ENCODE assay signal across 1 cellular context in the genomic region with DNA sequence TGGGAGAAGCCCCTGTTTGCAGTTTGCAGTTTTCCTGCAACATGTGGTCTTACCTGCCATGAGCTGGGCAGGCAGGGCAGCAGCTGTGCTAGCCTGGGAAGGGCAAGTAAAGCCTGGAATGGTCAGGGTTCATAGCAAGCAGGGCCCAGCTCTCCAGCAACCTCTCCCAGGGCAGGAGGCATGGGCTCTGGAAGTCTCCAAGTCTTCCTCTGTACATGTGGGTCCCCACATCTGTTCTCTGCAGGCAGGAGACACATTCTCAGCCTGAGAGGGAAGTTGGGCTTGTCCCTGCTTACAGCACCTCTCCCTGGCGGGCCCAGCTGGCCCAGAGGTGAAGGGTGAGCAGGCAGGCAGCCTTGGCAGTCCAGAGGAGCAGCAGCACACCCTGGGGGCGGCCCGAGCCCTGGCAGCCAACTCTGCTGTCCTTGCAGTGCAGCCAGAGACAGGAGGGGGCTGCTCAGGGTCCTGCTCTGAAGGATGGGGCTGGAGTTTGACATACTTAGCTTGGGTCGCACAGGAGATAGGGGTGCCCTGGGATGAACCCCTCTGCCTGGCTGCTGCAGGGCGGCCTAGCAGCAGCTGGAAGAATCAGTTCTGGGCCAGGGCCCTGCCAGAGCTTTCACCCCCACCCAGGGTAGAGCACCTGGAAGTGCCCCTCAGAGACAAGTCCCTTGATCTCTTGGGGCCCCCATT.
A peak's percentile ranks its signal among the peaks of the same experiment; 100 is the strongest.
TF ChIP-seq lines count a peak whose summit lies in the region.

No MANE protein-coding gene starts in this region.

TF ChIP-seq in HepG2, 621 proteins besides CTCF, POLR2A, EP300 and RAD21 (continued from another document and continues in another):
- TF ChIP-seq, protein P1, sequence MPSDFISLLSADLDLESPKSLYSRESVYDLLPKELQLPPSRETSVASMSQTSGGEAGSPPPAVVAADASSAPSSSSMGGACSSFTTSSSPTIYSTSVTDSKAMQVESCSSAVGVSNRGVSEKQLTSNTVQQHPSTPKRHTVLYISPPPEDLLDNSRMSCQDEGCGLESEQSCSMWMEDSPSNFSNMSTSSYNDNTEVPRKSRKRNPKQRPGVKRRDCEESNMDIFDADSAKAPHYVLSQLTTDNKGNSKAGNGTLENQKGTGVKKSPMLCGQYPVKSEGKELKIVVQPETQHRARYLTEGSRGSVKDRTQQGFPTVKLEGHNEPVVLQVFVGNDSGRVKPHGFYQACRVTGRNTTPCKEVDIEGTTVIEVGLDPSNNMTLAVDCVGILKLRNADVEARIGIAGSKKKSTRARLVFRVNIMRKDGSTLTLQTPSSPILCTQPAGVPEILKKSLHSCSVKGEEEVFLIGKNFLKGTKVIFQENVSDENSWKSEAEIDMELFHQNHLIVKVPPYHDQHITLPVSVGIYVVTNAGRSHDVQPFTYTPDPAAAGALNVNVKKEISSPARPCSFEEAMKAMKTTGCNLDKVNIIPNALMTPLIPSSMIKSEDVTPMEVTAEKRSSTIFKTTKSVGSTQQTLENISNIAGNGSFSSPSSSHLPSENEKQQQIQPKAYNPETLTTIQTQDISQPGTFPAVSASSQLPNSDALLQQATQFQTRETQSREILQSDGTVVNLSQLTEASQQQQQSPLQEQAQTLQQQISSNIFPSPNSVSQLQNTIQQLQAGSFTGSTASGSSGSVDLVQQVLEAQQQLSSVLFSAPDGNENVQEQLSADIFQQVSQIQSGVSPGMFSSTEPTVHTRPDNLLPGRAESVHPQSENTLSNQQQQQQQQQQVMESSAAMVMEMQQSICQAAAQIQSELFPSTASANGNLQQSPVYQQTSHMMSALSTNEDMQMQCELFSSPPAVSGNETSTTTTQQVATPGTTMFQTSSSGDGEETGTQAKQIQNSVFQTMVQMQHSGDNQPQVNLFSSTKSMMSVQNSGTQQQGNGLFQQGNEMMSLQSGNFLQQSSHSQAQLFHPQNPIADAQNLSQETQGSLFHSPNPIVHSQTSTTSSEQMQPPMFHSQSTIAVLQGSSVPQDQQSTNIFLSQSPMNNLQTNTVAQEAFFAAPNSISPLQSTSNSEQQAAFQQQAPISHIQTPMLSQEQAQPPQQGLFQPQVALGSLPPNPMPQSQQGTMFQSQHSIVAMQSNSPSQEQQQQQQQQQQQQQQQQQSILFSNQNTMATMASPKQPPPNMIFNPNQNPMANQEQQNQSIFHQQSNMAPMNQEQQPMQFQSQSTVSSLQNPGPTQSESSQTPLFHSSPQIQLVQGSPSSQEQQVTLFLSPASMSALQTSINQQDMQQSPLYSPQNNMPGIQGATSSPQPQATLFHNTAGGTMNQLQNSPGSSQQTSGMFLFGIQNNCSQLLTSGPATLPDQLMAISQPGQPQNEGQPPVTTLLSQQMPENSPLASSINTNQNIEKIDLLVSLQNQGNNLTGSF (CRISPR knock-in tag; IDR thresholded peaks at IDR 0.05) = no peak
- TF ChIP-seq SETDB1 (CRISPR knock-in tag; IDR thresholded peaks at IDR 0.05; ENCODE audit: borderline replicate concordance) = no peak
- TF ChIP-seq ZC3H13 (CRISPR knock-in tag; IDR thresholded peaks at IDR 0.05) = no peak
- TF ChIP-seq ZNF749 (CRISPR knock-in tag; IDR thresholded peaks at IDR 0.05; ENCODE audit: borderline replicate concordance) = 0 out of 2 replicates have a peak, but pooled peaks have one; percentile 48
- TF ChIP-seq ZNF224 (CRISPR knock-in tag; IDR thresholded peaks at IDR 0.05) = no peak
- no peak; the same call in 1 of the 2 replicates for TF ChIP-seq ZSCAN29 (CRISPR knock-in tag; conservative IDR thresholded peaks at IDR 0.05)
- 0 out of 2 replicates have a peak, but pooled peaks have one; percentile 70 for TF ChIP-seq ZKSCAN8 (CRISPR knock-in tag; IDR thresholded peaks at IDR 0.05; ENCODE audit: borderline replicate concordance)
- no peak for TF ChIP-seq DPF2 (CRISPR knock-in tag; IDR thresholded peaks at IDR 0.05; ENCODE audit: borderline replicate concordance, low read depth)
- TF ChIP-seq MEIS1 (CRISPR knock-in tag; IDR thresholded peaks at IDR 0.05; ENCODE audit: borderline replicate concordance) = peak; percentile 72; the same call in 1 of the 2 replicates
- TF ChIP-seq, protein P2, sequence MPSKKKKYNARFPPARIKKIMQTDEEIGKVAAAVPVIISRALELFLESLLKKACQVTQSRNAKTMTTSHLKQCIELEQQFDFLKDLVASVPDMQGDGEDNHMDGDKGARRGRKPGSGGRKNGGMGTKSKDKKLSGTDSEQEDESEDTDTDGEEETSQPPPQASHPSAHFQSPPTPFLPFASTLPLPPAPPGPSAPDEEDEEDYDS (CRISPR knock-in tag; IDR thresholded peaks at IDR 0.05) = peak; percentile 61; the same call in 1 of the 2 replicates
- peak; percentile 66; the same call in 1 of the 2 replicates for TF ChIP-seq MIER2 (CRISPR knock-in tag; IDR thresholded peaks at IDR 0.05)
- TF ChIP-seq SMYD3 (CRISPR knock-in tag; IDR thresholded peaks at IDR 0.05) = 0 out of 2 replicates have a peak, but pooled peaks have one; percentile 36
- peak; percentile 92 for TF ChIP-seq ZNF780A (CRISPR knock-in tag; IDR thresholded peaks at IDR 0.05)
- TF ChIP-seq, protein P3, sequence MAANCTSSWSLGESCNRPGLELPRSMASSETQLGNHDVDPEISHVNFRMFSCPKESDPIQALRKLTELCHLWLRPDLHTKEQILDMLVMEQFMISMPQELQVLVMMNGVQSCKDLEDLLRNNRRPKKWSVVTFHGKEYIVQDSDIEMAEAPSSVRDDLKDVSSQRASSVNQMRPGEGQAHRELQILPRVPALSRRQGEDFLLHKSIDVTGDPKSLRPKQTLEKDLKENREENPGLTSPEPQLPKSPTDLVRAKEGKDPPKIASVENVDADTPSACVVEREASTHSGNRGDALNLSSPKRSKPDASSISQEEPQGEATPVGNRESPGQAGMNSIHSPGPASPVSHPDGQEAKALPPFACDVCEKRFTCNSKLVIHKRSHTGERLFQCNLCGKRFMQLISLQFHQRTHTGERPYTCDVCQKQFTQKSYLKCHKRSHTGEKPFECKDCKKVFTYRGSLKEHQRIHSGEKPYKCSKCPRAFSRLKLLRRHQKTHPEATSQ (CRISPR knock-in tag; IDR thresholded peaks at IDR 0.05; ENCODE audit: borderline replicate concordance) = no peak
- peak; percentile 89 for TF ChIP-seq XRCC5 (optimal IDR thresholded peaks at IDR 0.05; ENCODE audit: low read length)
- TF ChIP-seq, protein P4, sequence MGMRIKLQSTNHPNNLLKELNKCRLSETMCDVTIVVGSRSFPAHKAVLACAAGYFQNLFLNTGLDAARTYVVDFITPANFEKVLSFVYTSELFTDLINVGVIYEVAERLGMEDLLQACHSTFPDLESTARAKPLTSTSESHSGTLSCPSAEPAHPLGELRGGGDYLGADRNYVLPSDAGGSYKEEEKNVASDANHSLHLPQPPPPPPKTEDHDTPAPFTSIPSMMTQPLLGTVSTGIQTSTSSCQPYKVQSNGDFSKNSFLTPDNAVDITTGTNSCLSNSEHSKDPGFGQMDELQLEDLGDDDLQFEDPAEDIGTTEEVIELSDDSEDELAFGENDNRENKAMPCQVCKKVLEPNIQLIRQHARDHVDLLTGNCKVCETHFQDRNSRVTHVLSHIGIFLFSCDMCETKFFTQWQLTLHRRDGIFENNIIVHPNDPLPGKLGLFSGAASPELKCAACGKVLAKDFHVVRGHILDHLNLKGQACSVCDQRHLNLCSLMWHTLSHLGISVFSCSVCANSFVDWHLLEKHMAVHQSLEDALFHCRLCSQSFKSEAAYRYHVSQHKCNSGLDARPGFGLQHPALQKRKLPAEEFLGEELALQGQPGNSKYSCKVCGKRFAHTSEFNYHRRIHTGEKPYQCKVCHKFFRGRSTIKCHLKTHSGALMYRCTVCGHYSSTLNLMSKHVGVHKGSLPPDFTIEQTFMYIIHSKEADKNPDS (CRISPR knock-in tag; IDR thresholded peaks at IDR 0.05) = no peak
- no peak for TF ChIP-seq ZSCAN30 (CRISPR knock-in tag; IDR thresholded peaks at IDR 0.05)
- TF ChIP-seq ZNF136 (CRISPR knock-in tag; IDR thresholded peaks at IDR 0.05; ENCODE audit: low read depth) = no peak
- TF ChIP-seq CEBPB (IDR thresholded peaks at IDR 0.05; ENCODE audit: borderline replicate concordance, low read depth, low read length) = no peak
- TF ChIP-seq, protein P5, sequence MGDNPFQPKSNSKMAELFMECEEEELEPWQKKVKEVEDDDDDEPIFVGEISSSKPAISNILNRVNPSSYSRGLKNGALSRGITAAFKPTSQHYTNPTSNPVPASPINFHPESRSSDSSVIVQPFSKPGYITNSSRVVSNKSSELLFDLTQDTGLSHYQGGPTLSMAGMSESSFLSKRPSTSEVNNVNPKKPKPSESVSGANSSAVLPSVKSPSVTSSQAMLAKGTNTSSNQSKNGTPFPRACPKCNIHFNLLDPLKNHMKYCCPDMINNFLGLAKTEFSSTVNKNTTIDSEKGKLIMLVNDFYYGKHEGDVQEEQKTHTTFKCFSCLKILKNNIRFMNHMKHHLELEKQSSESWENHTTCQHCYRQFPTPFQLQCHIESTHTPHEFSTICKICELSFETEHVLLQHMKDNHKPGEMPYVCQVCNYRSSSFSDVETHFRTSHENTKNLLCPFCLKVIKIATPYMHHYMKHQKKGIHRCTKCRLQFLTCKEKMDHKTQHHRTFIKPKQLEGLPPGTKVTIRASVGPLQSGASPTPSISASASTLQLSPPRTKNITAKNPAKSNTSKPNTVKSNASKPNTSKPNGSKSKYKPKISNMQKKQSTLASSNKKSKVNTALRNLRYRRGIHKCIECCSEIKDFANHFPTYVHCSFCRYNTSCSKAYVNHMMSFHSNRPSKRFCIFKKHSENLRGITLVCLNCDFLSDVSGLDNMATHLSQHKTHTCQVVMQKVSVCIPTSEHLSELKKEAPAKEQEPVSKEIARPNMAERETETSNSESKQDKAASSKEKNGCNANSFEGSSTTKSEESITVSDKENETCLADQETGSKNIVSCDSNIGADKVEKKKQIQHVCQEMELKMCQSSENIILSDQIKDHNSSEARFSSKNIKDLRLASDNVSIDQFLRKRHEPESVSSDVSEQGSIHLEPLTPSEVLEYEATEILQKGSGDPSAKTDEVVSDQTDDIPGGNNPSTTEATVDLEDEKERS (CRISPR knock-in tag; IDR thresholded peaks at IDR 0.05) = peak; percentile 87; the same call in 1 of the 2 replicates
- TF ChIP-seq, protein P6, sequence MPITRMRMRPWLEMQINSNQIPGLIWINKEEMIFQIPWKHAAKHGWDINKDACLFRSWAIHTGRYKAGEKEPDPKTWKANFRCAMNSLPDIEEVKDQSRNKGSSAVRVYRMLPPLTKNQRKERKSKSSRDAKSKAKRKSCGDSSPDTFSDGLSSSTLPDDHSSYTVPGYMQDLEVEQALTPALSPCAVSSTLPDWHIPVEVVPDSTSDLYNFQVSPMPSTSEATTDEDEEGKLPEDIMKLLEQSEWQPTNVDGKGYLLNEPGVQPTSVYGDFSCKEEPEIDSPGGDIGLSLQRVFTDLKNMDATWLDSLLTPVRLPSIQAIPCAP (CRISPR knock-in tag; IDR thresholded peaks at IDR 0.05; ENCODE audit: low read depth) = 0 out of 2 replicates have a peak, but pooled peaks have one; percentile 47
- TF ChIP-seq ZNF263 (CRISPR knock-in tag; IDR thresholded peaks at IDR 0.05) = 0 out of 2 replicates have a peak, but pooled peaks have one; percentile 22
- no peak for TF ChIP-seq TCF7L2 (IDR thresholded peaks at IDR 0.05; ENCODE audit: low read depth, low read length)
- TF ChIP-seq TBP (CRISPR knock-in tag; IDR thresholded peaks at IDR 0.05) = no peak
- 0 out of 2 replicates have a peak, but pooled peaks have one; percentile 43 for TF ChIP-seq KLF9 (CRISPR knock-in tag; IDR thresholded peaks at IDR 0.05; ENCODE audit: low read depth)
- TF ChIP-seq, protein P7, sequence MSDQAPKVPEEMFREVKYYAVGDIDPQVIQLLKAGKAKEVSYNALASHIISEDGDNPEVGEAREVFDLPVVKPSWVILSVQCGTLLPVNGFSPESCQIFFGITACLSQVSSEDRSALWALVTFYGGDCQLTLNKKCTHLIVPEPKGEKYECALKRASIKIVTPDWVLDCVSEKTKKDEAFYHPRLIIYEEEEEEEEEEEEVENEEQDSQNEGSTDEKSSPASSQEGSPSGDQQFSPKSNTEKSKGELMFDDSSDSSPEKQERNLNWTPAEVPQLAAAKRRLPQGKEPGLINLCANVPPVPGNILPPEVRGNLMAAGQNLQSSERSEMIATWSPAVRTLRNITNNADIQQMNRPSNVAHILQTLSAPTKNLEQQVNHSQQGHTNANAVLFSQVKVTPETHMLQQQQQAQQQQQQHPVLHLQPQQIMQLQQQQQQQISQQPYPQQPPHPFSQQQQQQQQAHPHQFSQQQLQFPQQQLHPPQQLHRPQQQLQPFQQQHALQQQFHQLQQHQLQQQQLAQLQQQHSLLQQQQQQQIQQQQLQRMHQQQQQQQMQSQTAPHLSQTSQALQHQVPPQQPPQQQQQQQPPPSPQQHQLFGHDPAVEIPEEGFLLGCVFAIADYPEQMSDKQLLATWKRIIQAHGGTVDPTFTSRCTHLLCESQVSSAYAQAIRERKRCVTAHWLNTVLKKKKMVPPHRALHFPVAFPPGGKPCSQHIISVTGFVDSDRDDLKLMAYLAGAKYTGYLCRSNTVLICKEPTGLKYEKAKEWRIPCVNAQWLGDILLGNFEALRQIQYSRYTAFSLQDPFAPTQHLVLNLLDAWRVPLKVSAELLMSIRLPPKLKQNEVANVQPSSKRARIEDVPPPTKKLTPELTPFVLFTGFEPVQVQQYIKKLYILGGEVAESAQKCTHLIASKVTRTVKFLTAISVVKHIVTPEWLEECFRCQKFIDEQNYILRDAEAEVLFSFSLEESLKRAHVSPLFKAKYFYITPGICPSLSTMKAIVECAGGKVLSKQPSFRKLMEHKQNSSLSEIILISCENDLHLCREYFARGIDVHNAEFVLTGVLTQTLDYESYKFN (CRISPR knock-in tag; conservative IDR thresholded peaks at IDR 0.05) = peak; percentile 54
- 0 out of 2 replicates have a peak, but pooled peaks have one; percentile 20 for TF ChIP-seq ARID2 (CRISPR knock-in tag; IDR thresholded peaks at IDR 0.05; ENCODE audit: borderline replicate concordance)
- TF ChIP-seq RBFOX2 (IDR thresholded peaks at IDR 0.05; ENCODE audit: low read depth, low read length) = no peak
